1 cellular context compared by ENCODE assay signal in genomic region chr10:30493609-30494530, GRCh38.
TF ChIP-seq lines count a peak whose summit lies in the region.

No MANE protein-coding gene starts in this region.

TF ChIP-seq in K562, 482 proteins besides CTCF, POLR2A, EP300 and RAD21 (continued from another document and continues in another):
- TF ChIP-seq NKRF (IDR thresholded peaks at IDR 0.05; ENCODE audit: borderline replicate concordance) (no peak), MECOM (CRISPR knock-in tag; IDR thresholded peaks at IDR 0.05) (no peak), FOXK2 (conservative IDR thresholded peaks at IDR 0.05 in 1 of 2, IDR thresholded peaks at IDR 0.05 in 1 of 2; ENCODE audit: low read depth in 2 of 2) (peak; percentile 74 to 80), ESRRB (CRISPR knock-in tag; IDR thresholded peaks at IDR 0.05; ENCODE audit: borderline replicate concordance) (no peak), ZNF511 (CRISPR knock-in tag; IDR thresholded peaks at IDR 0.05) (no peak), HMGXB4 (CRISPR knock-in tag; IDR thresholded peaks at IDR 0.05) (no peak), BDP1 (IDR thresholded peaks at IDR 0.05; ENCODE audit: insufficient read depth, insufficient read length) (no peak), ZBTB2 (IDR thresholded peaks at IDR 0.05) (no peak), GTF3C2 (IDR thresholded peaks at IDR 0.05; ENCODE audit: borderline replicate concordance, extremely low read depth, insufficient read length) (no peak), SMARCA4 (IDR thresholded peaks at IDR 0.05) (peak; percentile 70; the same call in 1 of the 2 replicates), ZNF592 (IDR thresholded peaks at IDR 0.05) (peak; percentile 74), ZNF785 (CRISPR knock-in tag; IDR thresholded peaks at IDR 0.05) (no peak), RCOR1 (IDR thresholded peaks at IDR 0.05; ENCODE audit: borderline replicate concordance in 1 of 2, low read depth in 2 of 2, low read length in 2 of 2) (peak in 1 of 2 experiments; percentile 5; a peak in 1 of 4 replicates), E2F4 (CRISPR knock-in tag; IDR thresholded peaks at IDR 0.05; ENCODE audit: low read depth) (no peak), SMAD3 (CRISPR knock-in tag; conservative IDR thresholded peaks at IDR 0.05) (no peak), CREB1 (IDR thresholded peaks at IDR 0.05) (no peak), CREB1 (CRISPR knock-in tag; IDR thresholded peaks at IDR 0.05) (peak; percentile 43; the same call in 1 of the 2 replicates), ARID3B (CRISPR knock-in tag; IDR thresholded peaks at IDR 0.05; ENCODE audit: borderline replicate concordance) (no peak), SREBF1 (IDR thresholded peaks at IDR 0.05; ENCODE audit: borderline replicate concordance, low read depth, low read length) (no peak), FIP1L1 (IDR thresholded peaks at IDR 0.05; ENCODE audit: low read depth, low read length, poor library complexity, severe bottlenecking) (no peak), ARID1B (IDR thresholded peaks at IDR 0.05) (peak; percentile 76), FOSL1 (tag; conservative IDR thresholded peaks at IDR 0.05) (peak; percentile 68), FOS (IDR thresholded peaks at IDR 0.05; ENCODE audit: extremely low read depth, insufficient read length) (no peak), FOXJ2 (tag; IDR thresholded peaks at IDR 0.05) (no peak), RBM15 (IDR thresholded peaks at IDR 0.05; ENCODE audit: insufficient read depth, low read length) (no peak), KHSRP (IDR thresholded peaks at IDR 0.05) (no peak), PTBP1 (IDR thresholded peaks at IDR 0.05; ENCODE audit: low read depth, low read length) (no peak), NR2C2 (CRISPR knock-in tag; IDR thresholded peaks at IDR 0.05) (no peak), NR2C2 (tag; IDR thresholded peaks at IDR 0.05) (peak; percentile 87), MITF (IDR thresholded peaks at IDR 0.05) (no peak), ZNF583 (CRISPR knock-in tag; IDR thresholded peaks at IDR 0.05) (peak; percentile 87), TSHZ1 (CRISPR knock-in tag; IDR thresholded peaks at IDR 0.05) (no peak), RNF219 (CRISPR knock-in tag; IDR thresholded peaks at IDR 0.05) (no peak)
